ENCODE assay signal across 12 cellular contexts in the genomic region with DNA sequence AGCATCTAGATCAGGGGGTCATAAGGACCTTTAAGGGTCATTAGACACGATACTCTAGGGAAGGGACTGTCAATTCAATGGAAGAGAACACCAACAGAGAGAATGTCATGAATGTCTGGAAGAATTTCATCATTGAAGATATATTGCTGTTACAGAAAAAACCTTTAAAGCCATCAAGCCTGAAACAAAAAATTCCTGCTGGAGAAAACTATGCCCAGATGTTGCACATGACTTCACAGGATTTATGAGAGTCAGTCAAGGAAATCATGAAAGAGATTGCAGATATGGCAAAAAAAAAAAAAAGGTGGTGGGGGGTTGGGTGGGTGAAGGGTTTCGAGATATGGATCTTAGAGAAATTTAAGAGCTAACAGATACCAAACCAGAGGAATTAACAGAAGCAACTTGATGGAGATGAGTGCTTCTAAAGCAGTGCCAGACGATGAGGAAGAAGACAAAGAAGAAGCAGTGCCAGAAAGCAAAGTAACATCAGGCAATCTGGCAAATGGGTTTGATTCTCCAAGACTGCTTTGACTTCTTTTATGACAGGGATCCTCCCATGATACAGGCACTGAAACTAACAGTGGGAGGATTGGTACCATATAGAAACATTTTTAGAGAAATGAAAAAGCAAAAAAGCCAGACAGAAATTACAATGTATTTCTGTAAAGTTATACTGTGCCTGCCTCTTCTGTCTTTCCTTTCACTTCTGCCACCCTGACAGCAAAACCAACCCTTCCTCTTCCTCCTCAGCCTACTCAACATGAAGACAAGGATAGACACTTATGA. TPM values are rescaled to one million over a fixed set of nuclear protein-coding genes. Genes with fewer than 3 reads are reported as not detected.
DNase-seq lines count a peak whose midpoint lies in the region; ATAC-seq and TF ChIP-seq lines count a peak whose summit lies in the region.
"Had no signal": no experiment of that assay in that cellular context is flagged by ENCODE, and none has a peak within 500 bp of the region (broad histone marks: within the 10 kb centered on the region; RNA-seq: fewer than 3 reads in every experiment).

No MANE protein-coding gene starts in this region.

- H3F3A ChIP-seq in OCI-LY1 (ENCODE audit: insufficient read depth, low read length) (no peaks in the 10 kb centered on the region), neural progenitor cell (ENCODE audit: low read depth) (no peaks in the 10 kb centered on the region)

- ATAC-seq in GM18861 (IDR thresholded peaks at IDR 0.05; ENCODE audit: unreplicated experiment), result peak; percentile 49
- ATAC-seq in HG02623 (IDR thresholded peaks at IDR 0.05; ENCODE audit: unreplicated experiment), result peak; percentile 53
- ATAC-seq: HCT116 had no signal

- H3K9me3 Mint-ChIP-seq in neural progenitor cell, result peaks cover 22% of the 10 kb centered on the region

- H3K27ac ChIP-seq in OCI-LY1 (ENCODE audit: low read depth, low read length, poor library complexity, severe bottlenecking), result no peak overlapping the region
- no peak overlapping the region for H3K27ac ChIP-seq in neural progenitor cell
- H3K27ac ChIP-seq: neutrophil, thoracic aorta had no signal

- H3K36me3 Mint-ChIP-seq in neural progenitor cell, result peaks cover 24% of the 10 kb centered on the region

- no peaks in the 10 kb centered on the region for H3K9me2 ChIP-seq in OCI-LY1 (ENCODE audit: low read depth, low read length)

- H3K9ac ChIP-seq in OCI-LY1 (ENCODE audit: low read length), result no peak overlapping the region
- H3K9ac ChIP-seq in neural progenitor cell, result no peak overlapping the region

- no peaks in the 10 kb centered on the region; the same call in 1 of the 2 replicates for H3K9me3 ChIP-seq in OCI-LY1 (ENCODE audit: low read length)
- no peaks in the 10 kb centered on the region for H3K9me3 ChIP-seq in neural progenitor cell (ENCODE audit: low read depth)
- H3K9me3 ChIP-seq: neutrophil, thoracic aorta had no signal

- H3K4me1 ChIP-seq in OCI-LY1 (ENCODE audit: insufficient read depth, low read length, severe bottlenecking) (peaks cover 40% of the 10 kb centered on the region), neural progenitor cell (peaks cover 23% of the 10 kb centered on the region)

- H3K79me2 ChIP-seq in OCI-LY1 (ENCODE audit: insufficient read depth, low read length), result peaks cover 33% of the 10 kb centered on the region
- peaks cover 98% of the 10 kb centered on the region for H3K79me2 ChIP-seq in neural progenitor cell (ENCODE audit: low read depth)

- H3K4me2 ChIP-seq in OCI-LY1 (ENCODE audit: low read length) (peak overlapping the region; percentile 60; the same call in 1 of the 2 replicates), neural progenitor cell (no peak overlapping the region)

- DNase-seq in neural progenitor cell (ENCODE audit: low spot score) (no peak), islet precursor cell (no peak), NCI-H2081 (lab: John Stamatoyannopoulos, UW) (no peak), germinal center (ENCODE audit: low spot score) (no peak)
- DNase-seq in activated naive CD4-positive, alpha-beta T cell (lab: John Stamatoyannopoulos, UW), result no peak
- DNase-seq: T-helper 1 cell had no signal

- H3K4me1 Mint-ChIP-seq in neural progenitor cell, result peaks cover 47% of the 10 kb centered on the region

- H2AFZ ChIP-seq in OCI-LY1 (ENCODE audit: low read length), result no peak overlapping the region
- H2AFZ ChIP-seq in neural progenitor cell (replicated peaks), result no peak overlapping the region

- H3K4me3 Mint-ChIP-seq in neural progenitor cell, result no peak overlapping the region

- H3K27me3 ChIP-seq in OCI-LY1 (ENCODE audit: insufficient read depth, low read length) (no peaks in the 10 kb centered on the region), neural progenitor cell (no peaks in the 10 kb centered on the region)
- H3K27me3 ChIP-seq: neutrophil had no signal

- H3K36me3 ChIP-seq in OCI-LY1 (ENCODE audit: insufficient read depth, low read length), result no peaks in the 10 kb centered on the region
- H3K36me3 ChIP-seq in neural progenitor cell, result no peaks in the 10 kb centered on the region
- H3K36me3 ChIP-seq: neutrophil, thoracic aorta had no signal

- no peaks in the 10 kb centered on the region for H3K27me3 Mint-ChIP-seq in neural progenitor cell (ENCODE audit: insufficient read depth, low read depth)

- H4K20me1 ChIP-seq in OCI-LY1 (ENCODE audit: insufficient read depth, low read length), result no peaks in the 10 kb centered on the region
- peaks cover 53% of the 10 kb centered on the region for H4K20me1 ChIP-seq in neural progenitor cell (ENCODE audit: low read depth)

- TF ChIP-seq CTCF in OCI-LY1 (IDR thresholded peaks at IDR 0.05; ENCODE audit: low read length) (no peak), neural progenitor cell (IDR thresholded peaks at IDR 0.05) (no peak)

- peak overlapping the region; percentile 15 for H3K4me3 ChIP-seq in OCI-LY1 (ENCODE audit: low read depth, low read length, poor library complexity, severe bottlenecking)
- H3K4me3 ChIP-seq in neural progenitor cell, result no peak overlapping the region
- H3K4me3 ChIP-seq: thoracic aorta had no signal

- peak overlapping the region; percentile 17 for H3K27ac Mint-ChIP-seq in neural progenitor cell

RNA-seq across cellular contexts. Expression of gene MAP4K3, which starts 28.5 kb away (rescaled TPM):
- total RNA-seq in neural progenitor cell (ENCODE audit: low replicate concordance), result 35.4 and 79.5 TPM in 2 replicates
